19 cellular contexts compared by ENCODE assay signal in genomic region chr2:44852594-44852993, GRCh38.
DNase-seq lines count a peak whose midpoint lies in the region; ATAC-seq, FAIRE-seq and TF ChIP-seq lines count a peak whose summit lies in the region.
"Had no signal": no experiment of that assay in that cellular context is flagged by ENCODE, and none has a peak within 500 bp of the region (broad histone marks: within the 10 kb centered on the region; RNA-seq: fewer than 3 reads in every experiment).

No MANE protein-coding gene starts in this region.

- no peak for TF ChIP-seq RAD21 in A549 (conservative IDR thresholded peaks at IDR 0.05 in 1 of 2, IDR thresholded peaks at IDR 0.05 in 1 of 2)
- TF ChIP-seq RAD21 in IMR-90 (IDR thresholded peaks at IDR 0.05; ENCODE audit: low read length) = no peak
- no peak for TF ChIP-seq RAD21 in K562 (CRISPR knock-in tag; conservative IDR thresholded peaks at IDR 0.05 in 1 of 2, IDR thresholded peaks at IDR 0.05 in 1 of 2)

- no peak overlapping the region for H4K8ac ChIP-seq in IMR-90 (ENCODE audit: low read depth in 2 of 2, low read length in 2 of 2)

- H2BK15ac ChIP-seq in IMR-90 (ENCODE audit: low read depth, low read length) = no peak overlapping the region

- TF ChIP-seq CTCF in A549 (IDR thresholded peaks at IDR 0.05) (no peak), IMR-90 (conservative IDR thresholded peaks at IDR 0.05; ENCODE audit: low read depth, low read length) (no peak), K562 (IDR thresholded peaks at IDR 0.05 in 2 of 3, conservative IDR thresholded peaks at IDR 0.05 in 1 of 3; ENCODE audit: insufficient read depth in 2 of 3, low read depth in 1 of 3, low read length in 3 of 3) (no peak)

- CTCF ChIA-PET in A549 (lab: Yijun Ruan, JAX) (no interaction called here), IMR-90 (lab: Yijun Ruan, JAX) (no interaction called here), K562 (lab: Yijun Ruan, JAX; ENCODE audit: low intra/inter-chr PET ratio) (no interaction called here)

- H2BK120ac ChIP-seq in IMR-90 (ENCODE audit: low read depth, low read length) = no peak overlapping the region

- H2AK5ac ChIP-seq in IMR-90 (ENCODE audit: low read depth, low read length) = no peak overlapping the region

- H2BK20ac ChIP-seq in IMR-90 (ENCODE audit: low read depth, low read length) = no peak overlapping the region

- H3K4me3 ChIP-seq in A549 = no peak overlapping the region
- no peak overlapping the region for H3K4me3 ChIP-seq in IMR-90 (ENCODE audit: insufficient read depth, low read depth, low read length)
- no peak overlapping the region for H3K4me3 ChIP-seq in K562
- H3K4me3 ChIP-seq: BLaER1, GM23338 had no signal

- no peak overlapping the region for H2AK9ac ChIP-seq in IMR-90 (replicated peaks; ENCODE audit: low read depth, low read length, poor library complexity)

- DNase-seq in A549 (ENCODE audit: low read depth in 1 of 2, low spot score in 1 of 2) (no peak), IMR-90 (no peak), NCI-H748 (lab: John Stamatoyannopoulos, UW; ENCODE audit: unreplicated experiment) (peak; percentile 52), K562 (ENCODE audit: extremely low read depth in 1 of 4, low spot score in 3 of 4) (no peak), left ventricle myocardium superior (no peak)
- DNase-seq: Caco-2; CD4-positive, CD25-positive, alpha-beta regulatory T cell; CD8-positive, alpha-beta T cell; DMS153; DND-41; H9 had no signal

- H3K27me3 ChIP-seq in IMR-90 (ENCODE audit: control insufficient read depth, insufficient read depth, low read length) = peaks cover 3% of the 10 kb centered on the region; the same call in 1 of the 2 replicates
- no peaks in the 10 kb centered on the region; a peak in 1 of 5 replicates for H3K27me3 ChIP-seq in K562 (ENCODE audit: control insufficient read depth in 2 of 2, insufficient read depth in 2 of 2, low read length in 2 of 2)
- H3K27me3 ChIP-seq: BLaER1 had no signal

- H3K4me2 ChIP-seq in A549 (no peak overlapping the region), IMR-90 (ENCODE audit: low read depth, low read length) (no peak overlapping the region), K562 (ENCODE audit: insufficient read depth, low read length) (no peak overlapping the region)
- H3K4me2 ChIP-seq: BLaER1, GM23338 had no signal

- intact Hi-C loops in IMR-90 (cut with micrococcal nuclease) (no loop called here), K562 (cut with micrococcal nuclease) (no loop called here), left ventricle myocardium superior (cut with micrococcal nuclease) (no loop called here)

- H3K27ac ChIP-seq in A549 (no peak overlapping the region), IMR-90 (ENCODE audit: insufficient read depth, low read length) (no peak overlapping the region), K562 (ENCODE audit: extremely low read depth, low read depth, low read length) (no peak overlapping the region)
- H3K27ac ChIP-seq: BLaER1, C4-2B had no signal

- WGBS in A549 (ENCODE audit: missing lambda C conversion rate) = 15% methylated on average over 2 of the region's 2 CpGs
- no CpG with 5 or more reads among the region's 2 CpGs for WGBS in IMR-90 (ENCODE audit: extremely low coverage in 2 of 2, insufficient read length in 1 of 2), 2 experiments
- WGBS in K562 (ENCODE audit: insufficient coverage, low coverage, missing lambda C conversion rate) = 0% methylated on average over 2 of the region's 2 CpGs

- no peak for TF ChIP-seq POLR2A in A549 (IDR thresholded peaks at IDR 0.05; ENCODE audit: low read length)
- no peak for TF ChIP-seq POLR2A in IMR-90 (IDR thresholded peaks at IDR 0.05; ENCODE audit: low read depth, low read length)
- TF ChIP-seq POLR2A in K562 (conservative IDR thresholded peaks at IDR 0.05) = no peak

- H4K91ac ChIP-seq in IMR-90 (ENCODE audit: insufficient read depth, low read depth, low read length) = no peak overlapping the region

- H2AFZ ChIP-seq in IMR-90 (replicated peaks; ENCODE audit: low read length, poor library complexity) (no peak overlapping the region), K562 (ENCODE audit: low read depth, low read length) (no peak overlapping the region)
- H2AFZ ChIP-seq: GM23338 had no signal

- no peak for ATAC-seq in A549
- no peak for ATAC-seq in IMR-90 (ENCODE audit: low read depth)
- no peak for ATAC-seq in K562
- ATAC-seq in activated CD4-positive, CD25-positive, alpha-beta regulatory T cell treated with anti-CD3 and anti-CD28 coated beads, Interleukin-2, amount 50 U/mL, for 24 hours = no peak
- ATAC-seq in left ventricle myocardium superior = no peak
- ATAC-seq: CD8-positive, alpha-beta T cell; GM23338; HCT116 had no signal

- no peak overlapping the region for H3K56ac ChIP-seq in IMR-90 (ENCODE audit: extremely low read depth, insufficient read depth, low read length)

- H3K14ac ChIP-seq in IMR-90 (replicated peaks; ENCODE audit: low read depth, low read length) = no peak overlapping the region

- H3K18ac ChIP-seq in IMR-90 (ENCODE audit: low read depth, low read length) = no peak overlapping the region

- H4K20me1 ChIP-seq in IMR-90 (ENCODE audit: insufficient read depth, low read length) (no peaks in the 10 kb centered on the region), K562 (replicated peaks; ENCODE audit: control insufficient read depth, insufficient read depth, low read length) (no peaks in the 10 kb centered on the region)
- H4K20me1 ChIP-seq: BLaER1 had no signal

- no peak overlapping the region for H3K9ac ChIP-seq in IMR-90 (ENCODE audit: low read depth, low read length)
- H3K9ac ChIP-seq in K562 (ENCODE audit: insufficient read depth in 1 of 2, low read depth in 2 of 2, low read length in 2 of 2) = no peak overlapping the region
- H3K9ac ChIP-seq: BLaER1 had no signal

- FAIRE-seq in A549 (lab: Jason Lieb, UNC) (peak; percentile 79), K562 (lab: Jason Lieb, UNC) (no peak)
- FAIRE-seq: G401.6, GM12892, GM19239 had no signal

- TF ChIP-seq EP300 in A549 (IDR thresholded peaks at IDR 0.05) (no peak), K562 (IDR thresholded peaks at IDR 0.05; ENCODE audit: low read length) (no peak)

- no peaks in the 10 kb centered on the region for H3K36me3 ChIP-seq in IMR-90 (ENCODE audit: control insufficient read depth, insufficient read depth, low read length)
- no peaks in the 10 kb centered on the region for H3K36me3 ChIP-seq in K562 (ENCODE audit: control insufficient read depth, insufficient read depth, low read length)
- H3K36me3 ChIP-seq: BLaER1 had no signal

- H3K9me3 ChIP-seq in A549 = no peaks in the 10 kb centered on the region
- no peaks in the 10 kb centered on the region for H3K9me3 ChIP-seq in IMR-90 (ENCODE audit: control insufficient read depth, insufficient read depth, low read length)
- no peaks in the 10 kb centered on the region for H3K9me3 ChIP-seq in K562 (replicated peaks; ENCODE audit: control insufficient read depth, insufficient read depth, low read depth, low read length)
- H3K9me3 ChIP-seq: BLaER1 had no signal

- H3K4ac ChIP-seq in IMR-90 (ENCODE audit: low read depth, low read length) = no peak overlapping the region

- in situ Hi-C loops in IMR-90 (cut with MboI; ENCODE audit: low sequenced_read_pairs) = no loop called here
- in situ Hi-C loops in K562 (cut with MboI) = no loop called here

- no peaks in the 10 kb centered on the region for H3K79me1 ChIP-seq in IMR-90 (ENCODE audit: low read depth in 1 of 2, low read length in 2 of 2)

- no peak overlapping the region for H4K5ac ChIP-seq in IMR-90 (ENCODE audit: low read depth, low read length)

- dilution Hi-C loops in IMR-90 (cut with HindIII; ENCODE audit: low sequenced_read_pairs, unreplicated experiment) = no loop called here

- BruUV-seq in IMR-90 (replicated peaks; lab: Mats Ljungman, UMichigan) (no TSS peak), K562 (replicated peaks; lab: Mats Ljungman, UMichigan) (no TSS peak)

- POLR2A ChIA-PET in A549 (lab: Yijun Ruan, JAX) = interaction anchor here (0.6 kb wide), 1 partner anchor 422 kb away, joined by 3 read pairs; no protein-coding TSS in a partner anchor
- POLR2A ChIA-PET in IMR-90 (lab: Charles Lee; ENCODE audit: unreplicated experiment) = no interaction called here
- POLR2A ChIA-PET in K562 (lab: Yijun Ruan, JAX) = interaction anchor here (0.7 to 1.0 kb wide), 2 partner anchors 11 to 35 kb away, joined by 3 to 4 read pairs; no protein-coding TSS in a partner anchor

- H2BK5ac ChIP-seq in IMR-90 (ENCODE audit: low read depth, low read length, poor library complexity, severe bottlenecking) = no peak overlapping the region

- H3K9me1 ChIP-seq in IMR-90 (ENCODE audit: insufficient read depth, low read length) (no peaks in the 10 kb centered on the region), K562 (ENCODE audit: control insufficient read depth, insufficient read depth, low read length) (no peaks in the 10 kb centered on the region)

- H3K4me1 ChIP-seq in A549 (no peaks in the 10 kb centered on the region), IMR-90 (ENCODE audit: control insufficient read depth, insufficient read depth, low read length) (no peaks in the 10 kb centered on the region), K562 (replicated peaks in 1 of 2; ENCODE audit: control insufficient read depth in 2 of 2, insufficient read depth in 2 of 2, low read length in 2 of 2) (no peaks in the 10 kb centered on the region)
- H3K4me1 ChIP-seq: BLaER1, Caco-2 had no signal

- H3K79me2 ChIP-seq in K562 (ENCODE audit: control insufficient read depth, insufficient read depth, low read length) = no peaks in the 10 kb centered on the region

- no peak overlapping the region for H3K23ac ChIP-seq in IMR-90 (ENCODE audit: low read depth, low read length)

TF ChIP-seq in A549, 52 proteins besides CTCF, POLR2A, EP300 and RAD21 (continues in another document):
- TF ChIP-seq MAFK (IDR thresholded peaks at IDR 0.05; ENCODE audit: partially characterized antibody) = peak; percentile 57

TF ChIP-seq in IMR-90, 13 proteins besides CTCF, POLR2A, EP300 and RAD21:
- TF ChIP-seq SMC3 (IDR thresholded peaks at IDR 0.05; ENCODE audit: low read depth, low read length) (no peak), MAFK (IDR thresholded peaks at IDR 0.05; ENCODE audit: low read depth, low read length) (0 out of 2 replicates have a peak, but pooled peaks have one; percentile 19)

TF ChIP-seq in K562, 482 proteins besides CTCF, POLR2A, EP300 and RAD21:
- 0 out of 2 replicates have a peak, but pooled peaks have one; percentile 12 for TF ChIP-seq ZNF316 (IDR thresholded peaks at IDR 0.05)
- TF ChIP-seq HDAC1 (IDR thresholded peaks at IDR 0.05) = no peak
- no peak for TF ChIP-seq ZNF212 (CRISPR knock-in tag; IDR thresholded peaks at IDR 0.05)
TF ChIP-seq in K562: peak in this region for 1.

Comparison
In these comparisons a context has a peak if more than half of its experiments do, and no peak if none do; other contexts are left out.
1. Of the 35 proteins assayed by ChIP-seq in both K562 and A549: peak only in K562: none; only in A549: MAFK; in both: none; in neither: 34.